20 cellular contexts compared by ENCODE assay signal in the genomic region with DNA sequence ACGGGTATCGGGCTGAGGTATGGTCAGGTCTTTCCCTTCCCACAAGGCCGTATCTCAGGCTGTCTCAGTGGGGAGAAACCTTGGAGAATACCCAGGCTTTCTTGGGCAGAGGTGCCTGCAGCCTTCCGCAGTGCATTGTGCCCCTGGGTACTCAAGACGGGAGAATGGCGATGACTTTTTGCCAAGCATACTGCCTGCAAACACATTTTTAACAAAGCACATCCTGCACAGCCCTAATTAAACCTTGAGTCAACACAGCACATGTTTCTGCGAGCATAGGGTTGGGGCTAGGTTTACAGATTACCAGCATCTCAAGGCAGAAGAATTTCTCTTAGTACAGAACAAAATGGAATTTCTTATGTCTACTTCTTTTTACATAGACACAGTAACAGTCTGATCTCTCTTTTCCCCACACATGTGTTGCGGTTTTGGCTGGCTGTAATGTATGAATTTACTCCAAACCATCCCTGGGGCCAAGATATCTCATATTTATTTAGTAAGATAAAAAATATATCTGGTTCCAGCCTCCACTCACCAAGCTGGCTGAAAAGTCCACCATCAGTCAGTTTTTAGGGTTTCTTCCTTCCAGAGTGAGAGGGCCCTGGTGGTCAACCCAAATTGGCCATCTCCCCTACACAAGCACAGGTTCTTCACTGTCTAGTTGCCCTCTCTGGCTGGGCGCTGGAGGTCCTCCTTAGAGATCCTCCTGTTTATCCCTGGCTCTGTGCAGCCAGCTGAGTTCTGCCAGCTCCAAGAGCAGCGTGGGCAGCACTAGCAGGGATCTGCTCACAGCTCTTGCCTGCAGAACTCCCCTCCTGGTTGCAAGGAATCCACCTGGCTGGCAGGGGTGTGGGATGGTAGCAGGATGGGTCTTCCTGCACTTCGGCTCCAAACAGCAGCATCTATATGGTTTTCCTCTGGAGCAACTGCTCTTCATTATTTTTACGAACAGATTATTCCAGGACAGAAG. TPM values are rescaled to one million over a fixed set of nuclear protein-coding genes. Genes with fewer than 3 reads are reported as not detected.
A peak's percentile ranks its signal among the peaks of the same experiment; 100 is the strongest.
DNase-seq lines count a peak whose midpoint lies in the region; ATAC-seq, FAIRE-seq and TF ChIP-seq lines count a peak whose summit lies in the region.
"Had no signal": no experiment of that assay in that cellular context is flagged by ENCODE, and none has a peak within 500 bp of the region (broad histone marks: within the 10 kb centered on the region; RNA-seq: fewer than 3 reads in every experiment).

No MANE protein-coding gene starts in this region.

- intact Hi-C loops in PC-3 (cut with micrococcal nuclease) = no loop called here
- intact Hi-C loops in vagina (cut with DNase I) = no loop called here

- peaks cover 8% of the 10 kb centered on the region for H3K9me1 ChIP-seq in keratinocyte (ENCODE audit: control insufficient read depth, extremely low read depth, insufficient read depth, low read length)

- H3K27ac ChIP-seq in SK-N-SH (ENCODE audit: low read depth in 2 of 2, low read length in 1 of 2) = no peak overlapping the region
- H3K27ac ChIP-seq in PC-3 (ENCODE audit: low read length) = no peak overlapping the region
- H3K27ac ChIP-seq in keratinocyte (ENCODE audit: control insufficient read depth, insufficient read depth, low read length) = no peak overlapping the region
- no peak overlapping the region for H3K27ac ChIP-seq in SJCRH30
- H3K27ac ChIP-seq in vagina = no peak overlapping the region
- H3K27ac ChIP-seq: coronary artery, gastroesophageal sphincter, ovary had no signal

- BruUV-seq in PC-3 (replicated peaks; lab: Mats Ljungman, UMichigan) = no TSS peak

- dilution Hi-C loops in keratinocyte (cut with MboI; ENCODE audit: extremely low pct_ligation_motif_present, low sequenced_read_pairs) = no loop called here

- no peak overlapping the region for H3K9ac ChIP-seq in SK-N-SH
- no peak overlapping the region for H3K9ac ChIP-seq in PC-3 (ENCODE audit: low read length)
- H3K9ac ChIP-seq in keratinocyte (ENCODE audit: control insufficient read depth, extremely low read depth, insufficient read depth, low read length) = no peak overlapping the region

- ATAC-seq in SK-N-SH treated with all-trans-retinoic acid at 6 μM for 48 hours (no peak), PC-3 (peak; percentile 27), GM21717 (IDR thresholded peaks at IDR 0.05; ENCODE audit: unreplicated experiment) (no peak)
- ATAC-seq: gastroesophageal sphincter, GM12878, left ventricle myocardium superior had no signal

- FAIRE-seq in keratinocyte (lab: Jason Lieb, UNC) = peak; percentile 76
- FAIRE-seq in GM19239 (lab: Jason Lieb, UNC) = no peak
- FAIRE-seq: GM12878, urothelium cell line had no signal

- H3K4me1 ChIP-seq in SK-N-SH (ENCODE audit: control insufficient read depth in 1 of 2, insufficient read depth in 2 of 2, low read depth in 1 of 2, low read length in 1 of 2) = peaks cover 0 to 6% of the 10 kb centered on the region in 2 experiments; a peak in 1 of 4 replicates
- peaks cover under 1% of the 10 kb centered on the region; the same call in 1 of the 2 replicates for H3K4me1 ChIP-seq in PC-3 (ENCODE audit: insufficient read depth, low read length)
- H3K4me1 ChIP-seq in keratinocyte (ENCODE audit: control insufficient read depth, extremely low read depth, insufficient read depth, low read length) = peaks cover 30% of the 10 kb centered on the region
- H3K4me1 ChIP-seq in SJCRH30 = no peaks in the 10 kb centered on the region
- H3K4me1 ChIP-seq in vagina = peaks cover 17% of the 10 kb centered on the region
- H3K4me1 ChIP-seq: HAP-1 had no signal

- TF ChIP-seq EP300 in SK-N-SH (IDR thresholded peaks at IDR 0.05; ENCODE audit: borderline replicate concordance in 1 of 2, low read depth in 1 of 2, low read length in 1 of 2) = no peak

- DNase-seq in SK-N-SH = peak; percentile 22
- DNase-seq in PC-3 = no peak
- no peak for DNase-seq in keratinocyte (ENCODE audit: low read depth, low spot score)
- DNase-seq in GM19239 (ENCODE audit: insufficient read length, low spot score) = no peak
- DNase-seq in SJCRH30 = no peak
- no peak for DNase-seq in vagina (ENCODE audit: extremely low spot score in 2 of 2)
- DNase-seq: activated effector memory CD4-positive, alpha-beta T cell treated with anti-CD3 and anti-CD28 coated beads, Interleukin-2, amount 50 U/mL, for 16 hours; left ventricle myocardium superior; NCI-H2227 treated with DMSO at 0.1 percent for 48 hours; ovary; stimulated activated naive CD4-positive, alpha-beta T cell treated with Interleukin-2 at 50 U/mL for 16 hours; T-helper 9 cell had no signal

- no peak overlapping the region for H2AFZ ChIP-seq in SK-N-SH (ENCODE audit: low read depth)
- no peak overlapping the region for H2AFZ ChIP-seq in PC-3 (ENCODE audit: low read length)
- H2AFZ ChIP-seq in keratinocyte (ENCODE audit: control insufficient read depth, low read length) = peak overlapping the region; percentile 70

- TF ChIP-seq RAD21 in SK-N-SH (IDR thresholded peaks at IDR 0.05; ENCODE audit: low read length) = no peak

- H3K9me3 ChIP-seq in SK-N-SH = peaks cover 7% of the 10 kb centered on the region; the same call in 1 of the 2 replicates
- peaks cover 9% of the 10 kb centered on the region; the same call in 1 of the 2 replicates for H3K9me3 ChIP-seq in PC-3 (ENCODE audit: low read length)
- H3K9me3 ChIP-seq in keratinocyte (ENCODE audit: control insufficient read depth, low read depth, low read length) = peaks cover 10% of the 10 kb centered on the region
- H3K9me3 ChIP-seq in SJCRH30 (replicated peaks) = peaks cover 3% of the 10 kb centered on the region; the same call in 1 of the 2 replicates
- no peaks in the 10 kb centered on the region for H3K9me3 ChIP-seq in vagina
- H3K9me3 ChIP-seq: ovary had no signal

- 69% methylated on average over 9 of the region's 12 CpGs for WGBS in SK-N-SH (ENCODE audit: low lambda C conversion rate)

- TF ChIP-seq POLR2A in vagina (IDR thresholded peaks at IDR 0.05) = no peak

- no peaks in the 10 kb centered on the region for H3K36me3 ChIP-seq in SK-N-SH (replicated peaks in 1 of 2; ENCODE audit: control insufficient read depth in 1 of 2, insufficient read depth in 2 of 2, low read length in 1 of 2)
- peaks cover 8% of the 10 kb centered on the region; the same call in 1 of the 2 replicates for H3K36me3 ChIP-seq in PC-3 (ENCODE audit: low read depth, low read length)
- no peaks in the 10 kb centered on the region for H3K36me3 ChIP-seq in keratinocyte (ENCODE audit: control insufficient read depth in 2 of 2, extremely low read depth in 1 of 2, insufficient read depth in 2 of 2, low read length in 2 of 2)
- H3K36me3 ChIP-seq in SJCRH30 = no peaks in the 10 kb centered on the region
- no peaks in the 10 kb centered on the region for H3K36me3 ChIP-seq in vagina
- H3K36me3 ChIP-seq: gastroesophageal sphincter, HAP-1, ovary had no signal

- H3K4me2 ChIP-seq in SK-N-SH (no peak overlapping the region), PC-3 (ENCODE audit: low read length) (no peak overlapping the region), keratinocyte (ENCODE audit: control insufficient read depth, extremely low read depth, insufficient read depth, low read depth, low read length) (no peak overlapping the region)

- H3K27me3 ChIP-seq in SK-N-SH (ENCODE audit: insufficient read depth) (no peaks in the 10 kb centered on the region), PC-3 (ENCODE audit: low read length) (no peaks in the 10 kb centered on the region), keratinocyte (ENCODE audit: control insufficient read depth, extremely low read depth, insufficient read depth, low read length) (no peaks in the 10 kb centered on the region), SJCRH30 (0 out of 2 replicates have a peak, but pooled peaks cover 7% of the 10 kb centered on the region), vagina (no peaks in the 10 kb centered on the region)
- H3K27me3 ChIP-seq: gastroesophageal sphincter, ovary had no signal

- H3K79me2 ChIP-seq in SK-N-SH (ENCODE audit: insufficient read depth) = no peaks in the 10 kb centered on the region
- H3K79me2 ChIP-seq in PC-3 (ENCODE audit: low read length) = no peaks in the 10 kb centered on the region
- no peaks in the 10 kb centered on the region for H3K79me2 ChIP-seq in keratinocyte (ENCODE audit: control insufficient read depth, insufficient read depth, low read length)

- H3K9me2 ChIP-seq in SK-N-SH (no peaks in the 10 kb centered on the region), PC-3 (replicated peaks; ENCODE audit: low read length) (no peaks in the 10 kb centered on the region)

- no peak overlapping the region for H3K4me3 ChIP-seq in SK-N-SH (ENCODE audit: low read depth in 2 of 2, low read length in 1 of 2)
- no peak overlapping the region for H3K4me3 ChIP-seq in PC-3 (ENCODE audit: low read length)
- peak overlapping the region in 1 of 3 experiments; percentile 21 for H3K4me3 ChIP-seq in keratinocyte (ENCODE audit: control insufficient read depth in 2 of 3, extremely low read depth in 1 of 3, insufficient read depth in 2 of 3, low read depth in 1 of 3, low read length in 3 of 3)
- H3K4me3 ChIP-seq in SJCRH30 = no peak overlapping the region
- H3K4me3 ChIP-seq in vagina = no peak overlapping the region
- H3K4me3 ChIP-seq: coronary artery, gastroesophageal sphincter, GM12878, HAP-1, ovary had no signal

- CTCF ChIA-PET in SK-N-SH (lab: Yijun Ruan, JAX) = interaction anchor here (2.9 kb wide), 1 partner anchor 11 kb away, joined by 13 read pairs; no protein-coding TSS in a partner anchor
- CTCF ChIA-PET in PC-3 (lab: Charles Lee) = no interaction called here

- TF ChIP-seq CTCF in SK-N-SH (IDR thresholded peaks at IDR 0.05) (no peak), PC-3 (conservative IDR thresholded peaks at IDR 0.05; ENCODE audit: low read depth, low read length) (no peak), keratinocyte (optimal IDR thresholded peaks at IDR 0.05 in 1 of 3, IDR thresholded peaks at IDR 0.05 in 1 of 3, conservative IDR thresholded peaks at IDR 0.05 in 1 of 3; ENCODE audit: extremely low read depth in 1 of 3, insufficient read depth in 2 of 3, low read length in 3 of 3) (no peak), vagina (IDR thresholded peaks at IDR 0.05) (no peak)

- H4K20me1 ChIP-seq in SK-N-SH (ENCODE audit: insufficient read depth) (no peaks in the 10 kb centered on the region), PC-3 (ENCODE audit: low read length) (no peaks in the 10 kb centered on the region), keratinocyte (ENCODE audit: control insufficient read depth, extremely low read depth, insufficient read depth, low read length) (no peaks in the 10 kb centered on the region)

- POLR2A ChIA-PET in SK-N-SH (lab: Yijun Ruan, JAX) (no interaction called here), PC-3 (lab: Charles Lee; ENCODE audit: unreplicated experiment) (no interaction called here)

- H3F3A ChIP-seq in SK-N-SH (replicated peaks; ENCODE audit: insufficient read depth) (no peaks in the 10 kb centered on the region), PC-3 (ENCODE audit: low read length, unreplicated experiment) (no peaks in the 10 kb centered on the region)

RNA-seq across cellular contexts. Expression of gene FAAH, which starts 2.6 kb away (rescaled TPM):
- 1.2 TPM in 2 replicates for polyA plus RNA-seq in SK-N-SH (2012; rRNA removed)
- 0.24 TPM in 2 replicates for polyA plus RNA-seq in SK-N-SH (2012; cell fraction: cytosol; rRNA removed)
- polyA plus RNA-seq in SK-N-SH (2012; cell fraction: nucleus; rRNA removed) = 7.5 and 14.7 TPM in 2 replicates
- 2.0 and 5.0 TPM in 2 replicates for total RNA-seq in PC-3 (2014; rRNA removed)
- 5.3 to 8.5 TPM (median 5.4 TPM) in 3 replicates for polyA plus RNA-seq in keratinocyte
- 2.9 TPM for polyA plus RNA-seq in keratinocyte (2011; ENCODE audit: low read depth)
- 1.5 and 2.9 TPM in 2 replicates for polyA plus RNA-seq in keratinocyte (2011; cell fraction: cytosol; rRNA removed)
- polyA plus RNA-seq in keratinocyte (2011; cell fraction: nucleus; rRNA removed) = 20.3 and 20.9 TPM in 2 replicates
- 4.9 and 6.7 TPM in 2 replicates for polyA plus RNA-seq in keratinocyte (2012; ENCODE audit: low replicate concordance)
- polyA minus RNA-seq in keratinocyte = 3.3 to 10.9 TPM (median 6.1 TPM) in 3 replicates
- polyA minus RNA-seq in keratinocyte (2011; cell fraction: cytosol; rRNA and poly(A)+ RNA removed) = 11.1 TPM
- polyA minus RNA-seq in keratinocyte (2011; cell fraction: nucleus; rRNA and poly(A)+ RNA removed) = 9.0 and 9.5 TPM in 2 replicates
- 0.34 TPM in 1 of 2 replicates, not detected in the other for total RNA-seq in SJCRH30 (2014; rRNA removed; shearing (Covaris generic))
- total RNA-seq in vagina = 38.1 TPM
- total RNA-seq: G401 had no signal

RNA-seq across cellular contexts. Expression of gene NSUN4, which starts 56.1 kb away (rescaled TPM):
- polyA plus RNA-seq in SK-N-SH (2012; rRNA removed) = 14.7 and 18.8 TPM in 2 replicates
- polyA plus RNA-seq in SK-N-SH (2012; cell fraction: cytosol; rRNA removed) = 11.4 and 15.8 TPM in 2 replicates
- polyA plus RNA-seq in SK-N-SH (2012; cell fraction: nucleus; rRNA removed) = 22.7 and 26.9 TPM in 2 replicates
- 14.2 and 16.8 TPM in 2 replicates for total RNA-seq in PC-3 (2014; rRNA removed)
- polyA plus RNA-seq in keratinocyte = 26.3 to 28.2 TPM (median 26.6 TPM) in 3 replicates
- 5.0 TPM for polyA plus RNA-seq in keratinocyte (2011; ENCODE audit: low read depth)
- 17.4 and 19.4 TPM in 2 replicates for polyA plus RNA-seq in keratinocyte (2011; cell fraction: cytosol; rRNA removed)
- 24.5 and 26.9 TPM in 2 replicates for polyA plus RNA-seq in keratinocyte (2011; cell fraction: nucleus; rRNA removed)
- polyA plus RNA-seq in keratinocyte (2012; ENCODE audit: low replicate concordance) = 12.4 and 17.9 TPM in 2 replicates
- 55.7 to 111 TPM (median 63.4 TPM) in 3 replicates for polyA minus RNA-seq in keratinocyte
- 20.5 TPM for polyA minus RNA-seq in keratinocyte (2011; cell fraction: cytosol; rRNA and poly(A)+ RNA removed)
- 25.3 and 41.0 TPM in 2 replicates for polyA minus RNA-seq in keratinocyte (2011; cell fraction: nucleus; rRNA and poly(A)+ RNA removed)
- 23.7 TPM in 2 replicates for total RNA-seq in SJCRH30 (2014; rRNA removed; shearing (Covaris generic))
- 21.4 TPM for total RNA-seq in vagina
